In genomic region chr12:95248095-95248494, GRCh38 we compare ENCODE assay signal across 21 cellular contexts. TPM values are rescaled to one million over a fixed set of nuclear protein-coding genes. Genes with fewer than 3 reads are reported as not detected.
DNase-seq lines count a peak whose midpoint lies in the region; ATAC-seq and TF ChIP-seq lines count a peak whose summit lies in the region.
"Had no signal": no experiment of that assay in that cellular context is flagged by ENCODE, and none has a peak within 500 bp of the region (broad histone marks: within the 10 kb centered on the region; RNA-seq: fewer than 3 reads in every experiment).

No MANE protein-coding gene starts in this region.

- POLR2A ChIA-PET in naive thymus-derived CD8-positive, alpha-beta T cell (lab: Charles Lee), result no interaction called here

- ATAC-seq in activated T-cell treated with anti-CD3 and anti-CD28 coated beads, Interleukin-2, amount 50 U/mL, for 72 hours (replicated peaks in 1 of 2), result no peak
- ATAC-seq in central memory CD8-positive, alpha-beta T cell (replicated peaks; ENCODE audit: extremely low read depth, poor library complexity, severe bottlenecking), result no peak
- ATAC-seq in mucosa of descending colon (peak; percentile 36), HG03025 (IDR thresholded peaks at IDR 0.05; ENCODE audit: low FRiP score, unreplicated experiment) (no peak)
- no peak for ATAC-seq in naive thymus-derived CD8-positive, alpha-beta T cell
- ATAC-seq: CD8-positive, alpha-beta T cell; GM12878 had no signal

- H3K9me3 ChIP-seq in mucosa of descending colon, result no peaks in the 10 kb centered on the region
- H3K9me3 ChIP-seq: BLaER1 had no signal

- H3K4me1 ChIP-seq in mucosa of descending colon (ENCODE audit: low read depth), result no peaks in the 10 kb centered on the region

- peaks cover 2 to 3% of the 10 kb centered on the region in 2 donors for H3K36me3 Mint-ChIP-seq in activated T-cell treated with anti-CD3 and anti-CD28 coated beads, Interleukin-2, amount 50 U/mL, for 72 hours (ENCODE audit: insufficient read depth in 2 of 2)
- H3K36me3 Mint-ChIP-seq in activated T-cell treated with anti-CD3 and anti-CD28 coated beads, Interleukin-2, amount 50 U/mL, for 24 hours (ENCODE audit: low read depth), result peaks cover 46% of the 10 kb centered on the region
- H3K36me3 Mint-ChIP-seq in central memory CD8-positive, alpha-beta T cell (ENCODE audit: insufficient read depth), result peaks cover 19% of the 10 kb centered on the region
- H3K36me3 Mint-ChIP-seq in naive thymus-derived CD8-positive, alpha-beta T cell, result peaks cover 0 to 26% (median 7%) of the 10 kb centered on the region in 3 donors

- intact Hi-C loops in mucosa of descending colon (cut with DNase I, micrococcal nuclease), result no loop called here

- TF ChIP-seq CTCF in mucosa of descending colon (IDR thresholded peaks at IDR 0.05), result no peak

- H3K4me3 Mint-ChIP-seq in activated T-cell treated with anti-CD3 and anti-CD28 coated beads, Interleukin-2, amount 50 U/mL, for 72 hours, result no peak overlapping the region
- no peak overlapping the region for H3K4me3 Mint-ChIP-seq in activated T-cell treated with anti-CD3 and anti-CD28 coated beads, Interleukin-2, amount 50 U/mL, for 24 hours
- H3K4me3 Mint-ChIP-seq in central memory CD8-positive, alpha-beta T cell, result no peak overlapping the region
- no peak overlapping the region for H3K4me3 Mint-ChIP-seq in naive thymus-derived CD8-positive, alpha-beta T cell
- H3K4me3 Mint-ChIP-seq: CD8-positive, alpha-beta T cell; IgD-negative memory B cell had no signal

- H3K4me3 ChIP-seq in mucosa of descending colon, result no peak overlapping the region
- H3K4me3 ChIP-seq: BLaER1, GM12878 had no signal

- H3K36me3 ChIP-seq in mucosa of descending colon (ENCODE audit: low read depth), result no peaks in the 10 kb centered on the region

- H3K9me3 Mint-ChIP-seq in activated T-cell treated with anti-CD3 and anti-CD28 coated beads, Interleukin-2, amount 50 U/mL, for 72 hours, result no peaks in the 10 kb centered on the region
- no peaks in the 10 kb centered on the region for H3K9me3 Mint-ChIP-seq in activated T-cell treated with anti-CD3 and anti-CD28 coated beads, Interleukin-2, amount 50 U/mL, for 24 hours
- no peaks in the 10 kb centered on the region for H3K9me3 Mint-ChIP-seq in central memory CD8-positive, alpha-beta T cell
- H3K9me3 Mint-ChIP-seq in naive thymus-derived CD8-positive, alpha-beta T cell, result no peaks in the 10 kb centered on the region
- H3K9me3 Mint-ChIP-seq: CD8-positive, alpha-beta T cell; IgD-negative memory B cell had no signal

- DNase-seq in activated T-cell treated with anti-CD3 and anti-CD28 coated beads, Interleukin-2, amount 50 U/mL, for 72 hours, result no peak
- DNase-seq in activated T-cell treated with anti-CD3 and anti-CD28 coated beads, Interleukin-2, amount 50 U/mL, for 24 hours, result no peak
- DNase-seq in central memory CD8-positive, alpha-beta T cell (ENCODE audit: low spot score in 2 of 2), result no peak
- DNase-seq in mucosa of descending colon (no peak), GF-D8 (lab: John Stamatoyannopoulos, UW) (no peak), NCI-H446 (lab: John Stamatoyannopoulos, UW) (no peak)
- no peak for DNase-seq in naive thymus-derived CD8-positive, alpha-beta T cell
- DNase-seq: 8988T; CD8-positive, alpha-beta T cell; DMS79 treated with DMSO at 0.1 percent for 48 hours; H7; NCI-H187; NCI-H345; NCI-H69; OCI-M1; RPMI8226; SIG-M5 had no signal

- no peaks in the 10 kb centered on the region for H3K27me3 Mint-ChIP-seq in activated T-cell treated with anti-CD3 and anti-CD28 coated beads, Interleukin-2, amount 50 U/mL, for 72 hours (ENCODE audit: low read depth)
- no peaks in the 10 kb centered on the region for H3K27me3 Mint-ChIP-seq in activated T-cell treated with anti-CD3 and anti-CD28 coated beads, Interleukin-2, amount 50 U/mL, for 24 hours
- H3K27me3 Mint-ChIP-seq in central memory CD8-positive, alpha-beta T cell, result no peaks in the 10 kb centered on the region
- H3K27me3 Mint-ChIP-seq in naive thymus-derived CD8-positive, alpha-beta T cell, result no peaks in the 10 kb centered on the region
- H3K27me3 Mint-ChIP-seq: IgD-negative memory B cell had no signal

- H3K4me1 Mint-ChIP-seq in activated T-cell treated with anti-CD3 and anti-CD28 coated beads, Interleukin-2, amount 50 U/mL, for 72 hours (ENCODE audit: low read depth), result peaks cover 16% of the 10 kb centered on the region
- peaks cover 22% of the 10 kb centered on the region for H3K4me1 Mint-ChIP-seq in activated T-cell treated with anti-CD3 and anti-CD28 coated beads, Interleukin-2, amount 50 U/mL, for 24 hours (ENCODE audit: low read depth)
- peaks cover 11% of the 10 kb centered on the region for H3K4me1 Mint-ChIP-seq in central memory CD8-positive, alpha-beta T cell
- H3K4me1 Mint-ChIP-seq in naive thymus-derived CD8-positive, alpha-beta T cell, result peaks cover 8 to 33% (median 21%) of the 10 kb centered on the region in 4 donors

- H3K27ac Mint-ChIP-seq in activated T-cell treated with anti-CD3 and anti-CD28 coated beads, Interleukin-2, amount 50 U/mL, for 72 hours, result peak overlapping the region; percentile 4
- H3K27ac Mint-ChIP-seq in activated T-cell treated with anti-CD3 and anti-CD28 coated beads, Interleukin-2, amount 50 U/mL, for 24 hours, result no peak overlapping the region
- H3K27ac Mint-ChIP-seq in central memory CD8-positive, alpha-beta T cell (ENCODE audit: low read depth), result peak overlapping the region; percentile 82
- peak overlapping the region in 1 of 10 donors; percentile 9 for H3K27ac Mint-ChIP-seq in naive thymus-derived CD8-positive, alpha-beta T cell
- H3K27ac Mint-ChIP-seq: CD8-positive, alpha-beta T cell; IgD-negative memory B cell had no signal

RNA-seq across cellular contexts. Expression of gene VEZT, which starts 30.5 kb away (rescaled TPM):
- 10 to 100 TPM; 49.0 to 61.5 TPM for total RNA-seq in activated T-cell treated with anti-CD3 and anti-CD28 coated beads, Interleukin-2, amount 50 U/mL, for 72 hours
- 10 to 100 TPM; 58.4 to 72.8 (median 61.6) TPM for total RNA-seq in mucosa of descending colon
- total RNA-seq in naive thymus-derived CD8-positive, alpha-beta T cell, result 10 to 100 TPM; 44.8 TPM
- 10 to 100 TPM; 17.4 to 22.7 (median 19.4) TPM for polyA plus RNA-seq in naive thymus-derived CD8-positive, alpha-beta T cell

RNA-seq across cellular contexts. Expression of gene FGD6, which starts 30.8 kb away (rescaled TPM):
- 1 to 10 TPM; 1.2 to 2.0 TPM for total RNA-seq in activated T-cell treated with anti-CD3 and anti-CD28 coated beads, Interleukin-2, amount 50 U/mL, for 72 hours
- total RNA-seq in mucosa of descending colon, result 10 to 100 TPM; 20.5 to 52.1 (median 24.2) TPM
- total RNA-seq in naive thymus-derived CD8-positive, alpha-beta T cell, result under 1 TPM; 0.78 to 0.99 TPM
- under 1 TPM in 2 of 3 donors, not detected in 1; 0.04 to 0.16 TPM for polyA plus RNA-seq in naive thymus-derived CD8-positive, alpha-beta T cell

Comparison
In these comparisons a context has a peak if more than half of its experiments do, and no peak if none do; other contexts are left out.
1. RNA of gene FGD6, which starts 30.8 kb away (total RNA-seq): 20.5 to 52.1 TPM in mucosa of descending colon; 1.2 to 2.0 TPM in activated T-cell treated with anti-CD3 and anti-CD28 coated beads, Interleukin-2, amount 50 U/mL, for 72 hours and 0.78 to 0.99 TPM in naive thymus-derived CD8-positive, alpha-beta T cell; every median in the first group is over 4 times any median in the second.